In genomic region chr11:27495710-27496300, GRCh38 we compare ENCODE assay signal across 1 cellular context.
TF ChIP-seq lines count a peak whose summit lies in the region.

No MANE protein-coding gene starts in this region.

TF ChIP-seq in SK-N-SH treated with all-trans-retinoic acid at 6 μM for 48 hours, 23 proteins besides CTCF, POLR2A, EP300 and RAD21 (continued from another document):
- TF ChIP-seq PATZ1 (CRISPR knock-in tag; IDR thresholded peaks at IDR 0.05; ENCODE audit: borderline replicate concordance) (no peak), OSR1 (CRISPR knock-in tag; IDR thresholded peaks at IDR 0.05) (no peak), ZFP3 (CRISPR knock-in tag; IDR thresholded peaks at IDR 0.05) (no peak), RARB (CRISPR knock-in tag; IDR thresholded peaks at IDR 0.05) (no peak), ARNTL (CRISPR knock-in tag; IDR thresholded peaks at IDR 0.05; ENCODE audit: borderline replicate concordance, low read depth) (no peak), TSHZ2 (CRISPR knock-in tag; IDR thresholded peaks at IDR 0.05) (no peak), ISL1 (CRISPR knock-in tag; IDR thresholded peaks at IDR 0.05) (no peak)
